ENCODE assay signal across 2 cellular contexts in the genomic region with DNA sequence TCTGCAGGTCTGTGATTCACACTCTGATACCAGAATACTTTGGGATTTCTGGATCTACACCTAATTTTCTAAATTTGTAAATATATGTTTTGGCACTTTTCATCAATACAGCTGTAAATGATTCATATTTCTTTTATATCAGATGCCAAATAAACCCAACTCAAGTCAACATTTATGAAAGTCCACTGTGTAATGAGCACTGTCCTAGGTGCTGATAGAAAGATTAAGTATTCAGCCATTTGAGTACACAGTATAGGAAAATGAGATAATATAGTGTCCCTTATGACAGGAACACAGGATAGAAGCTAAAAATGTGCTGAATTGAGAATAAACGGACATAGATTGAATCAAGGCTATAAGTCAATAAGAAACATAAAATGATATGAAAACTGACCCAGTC.
A peak's percentile ranks its signal among the peaks of the same experiment; 100 is the strongest.
TF ChIP-seq lines count a peak whose summit lies in the region.

No MANE protein-coding gene starts in this region.

TF ChIP-seq in Ishikawa, 13 proteins besides CTCF, POLR2A, EP300 and RAD21:
- TF ChIP-seq, protein P1, sequence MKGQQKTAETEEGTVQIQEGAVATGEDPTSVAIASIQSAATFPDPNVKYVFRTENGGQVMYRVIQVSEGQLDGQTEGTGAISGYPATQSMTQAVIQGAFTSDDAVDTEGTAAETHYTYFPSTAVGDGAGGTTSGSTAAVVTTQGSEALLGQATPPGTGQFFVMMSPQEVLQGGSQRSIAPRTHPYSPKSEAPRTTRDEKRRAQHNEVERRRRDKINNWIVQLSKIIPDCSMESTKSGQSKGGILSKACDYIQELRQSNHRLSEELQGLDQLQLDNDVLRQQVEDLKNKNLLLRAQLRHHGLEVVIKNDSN (IDR thresholded peaks at IDR 0.05) = no peak
- TF ChIP-seq, protein P2, sequence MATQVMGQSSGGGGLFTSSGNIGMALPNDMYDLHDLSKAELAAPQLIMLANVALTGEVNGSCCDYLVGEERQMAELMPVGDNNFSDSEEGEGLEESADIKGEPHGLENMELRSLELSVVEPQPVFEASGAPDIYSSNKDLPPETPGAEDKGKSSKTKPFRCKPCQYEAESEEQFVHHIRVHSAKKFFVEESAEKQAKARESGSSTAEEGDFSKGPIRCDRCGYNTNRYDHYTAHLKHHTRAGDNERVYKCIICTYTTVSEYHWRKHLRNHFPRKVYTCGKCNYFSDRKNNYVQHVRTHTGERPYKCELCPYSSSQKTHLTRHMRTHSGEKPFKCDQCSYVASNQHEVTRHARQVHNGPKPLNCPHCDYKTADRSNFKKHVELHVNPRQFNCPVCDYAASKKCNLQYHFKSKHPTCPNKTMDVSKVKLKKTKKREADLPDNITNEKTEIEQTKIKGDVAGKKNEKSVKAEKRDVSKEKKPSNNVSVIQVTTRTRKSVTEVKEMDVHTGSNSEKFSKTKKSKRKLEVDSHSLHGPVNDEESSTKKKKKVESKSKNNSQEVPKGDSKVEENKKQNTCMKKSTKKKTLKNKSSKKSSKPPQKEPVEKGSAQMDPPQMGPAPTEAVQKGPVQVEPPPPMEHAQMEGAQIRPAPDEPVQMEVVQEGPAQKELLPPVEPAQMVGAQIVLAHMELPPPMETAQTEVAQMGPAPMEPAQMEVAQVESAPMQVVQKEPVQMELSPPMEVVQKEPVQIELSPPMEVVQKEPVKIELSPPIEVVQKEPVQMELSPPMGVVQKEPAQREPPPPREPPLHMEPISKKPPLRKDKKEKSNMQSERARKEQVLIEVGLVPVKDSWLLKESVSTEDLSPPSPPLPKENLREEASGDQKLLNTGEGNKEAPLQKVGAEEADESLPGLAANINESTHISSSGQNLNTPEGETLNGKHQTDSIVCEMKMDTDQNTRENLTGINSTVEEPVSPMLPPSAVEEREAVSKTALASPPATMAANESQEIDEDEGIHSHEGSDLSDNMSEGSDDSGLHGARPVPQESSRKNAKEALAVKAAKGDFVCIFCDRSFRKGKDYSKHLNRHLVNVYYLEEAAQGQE (IDR thresholded peaks at IDR 0.05; ENCODE audit: low read depth) = peak; percentile 81

TF ChIP-seq in GM12878, 131 proteins besides CTCF, POLR2A, EP300 and RAD21:
- TF ChIP-seq FOXM1 (IDR thresholded peaks at IDR 0.05; ENCODE audit: low read depth, low read length) = no peak
- TF ChIP-seq NR2C1 (IDR thresholded peaks at IDR 0.05) = no peak
- TF ChIP-seq, protein P3, sequence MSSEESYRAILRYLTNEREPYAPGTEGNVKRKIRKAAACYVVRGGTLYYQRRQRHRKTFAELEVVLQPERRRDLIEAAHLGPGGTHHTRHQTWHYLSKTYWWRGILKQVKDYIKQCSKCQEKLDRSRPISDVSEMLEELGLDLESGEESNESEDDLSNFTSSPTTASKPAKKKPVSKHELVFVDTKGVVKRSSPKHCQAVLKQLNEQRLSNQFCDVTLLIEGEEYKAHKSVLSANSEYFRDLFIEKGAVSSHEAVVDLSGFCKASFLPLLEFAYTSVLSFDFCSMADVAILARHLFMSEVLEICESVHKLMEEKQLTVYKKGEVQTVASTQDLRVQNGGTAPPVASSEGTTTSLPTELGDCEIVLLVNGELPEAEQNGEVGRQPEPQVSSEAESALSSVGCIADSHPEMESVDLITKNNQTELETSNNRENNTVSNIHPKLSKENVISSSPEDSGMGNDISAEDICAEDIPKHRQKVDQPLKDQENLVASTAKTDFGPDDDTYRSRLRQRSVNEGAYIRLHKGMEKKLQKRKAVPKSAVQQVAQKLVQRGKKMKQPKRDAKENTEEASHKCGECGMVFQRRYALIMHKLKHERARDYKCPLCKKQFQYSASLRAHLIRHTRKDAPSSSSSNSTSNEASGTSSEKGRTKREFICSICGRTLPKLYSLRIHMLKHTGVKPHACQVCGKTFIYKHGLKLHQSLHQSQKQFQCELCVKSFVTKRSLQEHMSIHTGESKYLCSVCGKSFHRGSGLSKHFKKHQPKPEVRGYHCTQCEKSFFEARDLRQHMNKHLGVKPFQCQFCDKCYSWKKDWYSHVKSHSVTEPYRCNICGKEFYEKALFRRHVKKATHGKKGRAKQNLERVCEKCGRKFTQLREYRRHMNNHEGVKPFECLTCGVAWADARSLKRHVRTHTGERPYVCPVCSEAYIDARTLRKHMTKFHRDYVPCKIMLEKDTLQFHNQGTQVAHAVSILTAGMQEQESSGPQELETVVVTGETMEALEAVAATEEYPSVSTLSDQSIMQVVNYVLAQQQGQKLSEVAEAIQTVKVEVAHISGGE (CRISPR knock-in tag; IDR thresholded peaks at IDR 0.05) = no peak
- TF ChIP-seq, protein P4, sequence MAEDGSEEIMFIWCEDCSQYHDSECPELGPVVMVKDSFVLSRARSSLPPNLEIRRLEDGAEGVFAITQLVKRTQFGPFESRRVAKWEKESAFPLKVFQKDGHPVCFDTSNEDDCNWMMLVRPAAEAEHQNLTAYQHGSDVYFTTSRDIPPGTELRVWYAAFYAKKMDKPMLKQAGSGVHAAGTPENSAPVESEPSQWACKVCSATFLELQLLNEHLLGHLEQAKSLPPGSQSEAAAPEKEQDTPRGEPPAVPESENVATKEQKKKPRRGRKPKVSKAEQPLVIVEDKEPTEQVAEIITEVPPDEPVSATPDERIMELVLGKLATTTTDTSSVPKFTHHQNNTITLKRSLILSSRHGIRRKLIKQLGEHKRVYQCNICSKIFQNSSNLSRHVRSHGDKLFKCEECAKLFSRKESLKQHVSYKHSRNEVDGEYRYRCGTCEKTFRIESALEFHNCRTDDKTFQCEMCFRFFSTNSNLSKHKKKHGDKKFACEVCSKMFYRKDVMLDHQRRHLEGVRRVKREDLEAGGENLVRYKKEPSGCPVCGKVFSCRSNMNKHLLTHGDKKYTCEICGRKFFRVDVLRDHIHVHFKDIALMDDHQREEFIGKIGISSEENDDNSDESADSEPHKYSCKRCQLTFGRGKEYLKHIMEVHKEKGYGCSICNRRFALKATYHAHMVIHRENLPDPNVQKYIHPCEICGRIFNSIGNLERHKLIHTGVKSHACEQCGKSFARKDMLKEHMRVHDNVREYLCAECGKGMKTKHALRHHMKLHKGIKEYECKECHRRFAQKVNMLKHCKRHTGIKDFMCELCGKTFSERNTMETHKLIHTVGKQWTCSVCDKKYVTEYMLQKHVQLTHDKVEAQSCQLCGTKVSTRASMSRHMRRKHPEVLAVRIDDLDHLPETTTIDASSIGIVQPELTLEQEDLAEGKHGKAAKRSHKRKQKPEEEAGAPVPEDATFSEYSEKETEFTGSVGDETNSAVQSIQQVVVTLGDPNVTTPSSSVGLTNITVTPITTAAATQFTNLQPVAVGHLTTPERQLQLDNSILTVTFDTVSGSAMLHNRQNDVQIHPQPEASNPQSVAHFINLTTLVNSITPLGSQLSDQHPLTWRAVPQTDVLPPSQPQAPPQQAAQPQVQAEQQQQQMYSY (CRISPR knock-in tag; IDR thresholded peaks at IDR 0.05) = no peak
- no peak for TF ChIP-seq ZSCAN29 (IDR thresholded peaks at IDR 0.05)
- no peak for TF ChIP-seq BHLHE40 (IDR thresholded peaks at IDR 0.05; ENCODE audit: borderline replicate concordance in 1 of 2, low read depth in 2 of 2, low read length in 1 of 2)
- TF ChIP-seq EGR1 (IDR thresholded peaks at IDR 0.05; ENCODE audit: borderline replicate concordance in 1 of 2, low read depth in 2 of 2, low read length in 2 of 2) = no peak
- TF ChIP-seq, protein P2 (IDR thresholded peaks at IDR 0.05; ENCODE audit: low read depth, low read length) = peak; percentile 63; the same call in 1 of the 2 replicates
TF ChIP-seq in GM12878: peak in this region for 1.
